Comparison of ENCODE assay signal across 8 cellular contexts in the genomic region with DNA sequence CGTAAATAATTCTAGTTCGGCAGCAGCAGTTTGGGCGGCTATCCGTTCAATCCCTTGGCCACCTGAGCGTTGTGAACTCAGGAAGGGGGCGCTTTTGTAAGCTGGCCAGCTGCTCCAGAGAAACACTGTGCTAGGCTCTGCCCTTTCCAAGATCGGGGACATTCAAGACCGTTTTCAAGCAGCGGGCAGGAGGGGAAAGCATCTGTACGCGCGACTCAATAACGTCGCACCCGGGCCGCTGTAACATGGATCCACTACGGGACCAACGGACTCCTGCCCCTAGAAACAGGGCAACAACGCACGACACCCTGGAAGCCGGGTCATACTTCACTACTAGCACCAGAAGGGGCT. TPM values are rescaled to one million over a fixed set of nuclear protein-coding genes. Genes with fewer than 3 reads are reported as not detected.
DNase-seq lines count a peak whose midpoint lies in the region; ATAC-seq and TF ChIP-seq lines count a peak whose summit lies in the region.

No MANE protein-coding gene starts in this region.

- H3K4me1 ChIP-seq in HCT116 (ENCODE audit: control insufficient read depth in 1 of 2, insufficient read depth in 2 of 2, low read length in 2 of 2), result peaks cover 10 to 26% of the 10 kb centered on the region in 2 experiments; a peak in 3 of 4 replicates
- H3K4me1 ChIP-seq in naive thymus-derived CD4-positive, alpha-beta T cell (ENCODE audit: control insufficient read depth in 2 of 2, insufficient read depth in 2 of 2, low read length in 2 of 2), result peaks cover 0 to 16% of the 10 kb centered on the region in 2 donors

- no peak for DNase-seq in HCT116 (ENCODE audit: low read depth, low spot score)
- DNase-seq in NCI-H526 (lab: John Stamatoyannopoulos, UW), result peak; percentile 37 to 60
- no peak for DNase-seq in chondrocyte (ENCODE audit: low spot score)
- no peak for DNase-seq in naive thymus-derived CD4-positive, alpha-beta T cell
- DNase-seq in DMS153 (lab: John Stamatoyannopoulos, UW), result no peak
- no peak for DNase-seq in anterior cingulate cortex (lab: John Stamatoyannopoulos, UW)
- DNase-seq in activated CD4-positive, alpha-beta T cell treated with anti-CD3 and anti-CD28 coated beads for 1 hour, result no peak

- H3K27me3 Mint-ChIP-seq in chondrocyte (ENCODE audit: low read depth), result no peaks in the 10 kb centered on the region
- H3K27me3 Mint-ChIP-seq in naive thymus-derived CD4-positive, alpha-beta T cell, result peaks cover 0 to 2% (median 0%) of the 10 kb centered on the region in 5 donors

- CTCF ChIA-PET in HCT116 (lab: Charles Lee), result interaction anchor here (0.6 to 4.5 kb wide), 13 partner anchors 10 to 490 kb away, joined by 3 to 31 read pairs (median 4); a partner anchor contains a TSS
- CTCF ChIA-PET in naive thymus-derived CD4-positive, alpha-beta T cell (lab: Charles Lee), result interaction anchor here (0.9 to 4.2 kb wide), 11 partner anchors 9 to 145 kb away, joined by 3 to 34 read pairs (median 4); no protein-coding TSS in a partner anchor

- BruUV-seq in HCT116 (replicated peaks; lab: Mats Ljungman, UMichigan), result TSS peak; percentile 72

- H3K27ac Mint-ChIP-seq in chondrocyte (ENCODE audit: unreplicated experiment), result peak overlapping the region; percentile 92
- peak overlapping the region in 4 of 9 donors; percentile 59 to 97 (median 84) for H3K27ac Mint-ChIP-seq in naive thymus-derived CD4-positive, alpha-beta T cell

- H3K4me3 Mint-ChIP-seq in chondrocyte (ENCODE audit: unreplicated experiment), result peak overlapping the region; percentile 98
- H3K4me3 Mint-ChIP-seq in naive thymus-derived CD4-positive, alpha-beta T cell, result peak overlapping the region; percentile 87 to 99 (median 92)

- no peak overlapping the region for H2AFZ ChIP-seq in HCT116 (ENCODE audit: low read depth, low read length, poor library complexity, severe bottlenecking)

- H3K4me1 Mint-ChIP-seq in chondrocyte (ENCODE audit: low read depth), result peaks cover 24% of the 10 kb centered on the region
- H3K4me1 Mint-ChIP-seq in naive thymus-derived CD4-positive, alpha-beta T cell, result peaks cover 6 to 44% (median 23%) of the 10 kb centered on the region in 7 donors

- peak; percentile 29 for ATAC-seq in HCT116
- ATAC-seq in naive thymus-derived CD4-positive, alpha-beta T cell, result no peak

- H3K9me2 ChIP-seq in HCT116 (ENCODE audit: insufficient read depth), result no peaks in the 10 kb centered on the region

- H3K9me3 ChIP-seq in HCT116 (ENCODE audit: control insufficient read depth in 1 of 2, insufficient read depth in 1 of 2, low read depth in 1 of 2, low read length in 2 of 2), result no peaks in the 10 kb centered on the region
- H3K9me3 ChIP-seq in naive thymus-derived CD4-positive, alpha-beta T cell (ENCODE audit: control insufficient read depth in 2 of 3, low read length in 3 of 3), result no peaks in the 10 kb centered on the region

- no peaks in the 10 kb centered on the region for H3K27me3 ChIP-seq in HCT116 (ENCODE audit: insufficient read depth, low read length)
- H3K27me3 ChIP-seq in naive thymus-derived CD4-positive, alpha-beta T cell (ENCODE audit: control insufficient read depth in 2 of 2, insufficient read depth in 2 of 2, low read length in 2 of 2), result peaks cover 0 to 5% of the 10 kb centered on the region in 2 donors

- intact Hi-C loops in HCT116 (cut with micrococcal nuclease), result loop anchor here (2.0 to 5.0 kb wide), 2 partner anchors 58 to 115 kb away; no protein-coding TSS in a partner anchor
- intact Hi-C loops in naive thymus-derived CD4-positive, alpha-beta T cell (cut with micrococcal nuclease), result loop anchor here (2.0 to 5.0 kb wide), 5 partner anchors 16 to 200 kb away; a partner anchor contains a TSS

- POLR2A ChIA-PET in HCT116 (lab: Charles Lee), result interaction anchor here (0.6 to 1.6 kb wide), 6 partner anchors 8 to 116 kb away, joined by 3 to 6 read pairs (median 4); no protein-coding TSS in a partner anchor
- POLR2A ChIA-PET in naive thymus-derived CD4-positive, alpha-beta T cell (lab: Charles Lee), result interaction anchor here (0.5 to 1.9 kb wide), 16 partner anchors 10 to 1600 kb away, joined by 3 to 19 read pairs (median 4); a partner anchor contains a TSS

- H3K4me2 ChIP-seq in HCT116 (ENCODE audit: low read length), result peak overlapping the region; percentile 76

- H3K36me3 Mint-ChIP-seq in chondrocyte (ENCODE audit: low read depth), result no peaks in the 10 kb centered on the region
- peaks cover 0 to 20% (median 0%) of the 10 kb centered on the region in 5 donors for H3K36me3 Mint-ChIP-seq in naive thymus-derived CD4-positive, alpha-beta T cell

- H4K20me1 ChIP-seq in HCT116 (ENCODE audit: insufficient read depth), result peaks cover 4% of the 10 kb centered on the region; the same call in 1 of the 2 replicates

- no peaks in the 10 kb centered on the region for H3K9me3 Mint-ChIP-seq in chondrocyte (ENCODE audit: low read depth)
- no peaks in the 10 kb centered on the region for H3K9me3 Mint-ChIP-seq in naive thymus-derived CD4-positive, alpha-beta T cell

- peaks cover 53% of the 10 kb centered on the region for H3K79me2 ChIP-seq in HCT116 (ENCODE audit: insufficient read depth, low read length)

- H3K27ac ChIP-seq in HCT116 (ENCODE audit: low read depth, low read length), result peak overlapping the region; percentile 91
- peak overlapping the region; percentile 41 for H3K27ac ChIP-seq in naive thymus-derived CD4-positive, alpha-beta T cell (ENCODE audit: low read depth, low read length)

- RAD21 ChIA-PET in HCT116 (lab: Charles Lee; ENCODE audit: low non-redundant PET in 1 of 2, low total read pairs in 2 of 2, uncharacterized antibody in 2 of 2, unreplicated experiment in 2 of 2), result interaction anchor here (0.5 to 1.3 kb wide), 4 partner anchors 59 to 119 kb away, joined by 3 to 12 read pairs (median 6); no protein-coding TSS in a partner anchor

- TF ChIP-seq RAD21 in HCT116 (IDR thresholded peaks at IDR 0.05; ENCODE audit: low read depth), result no peak

- 0 out of 6 replicates have a peak, but pooled peaks of 1 of the 3 experiments have one; percentile 3 for TF ChIP-seq CTCF in HCT116 (IDR thresholded peaks at IDR 0.05 in 2 of 3, conservative IDR thresholded peaks at IDR 0.05 in 1 of 3; ENCODE audit: borderline replicate concordance in 1 of 3, insufficient read depth in 1 of 3, low read depth in 2 of 3, low read length in 2 of 3)
- TF ChIP-seq CTCF in chondrocyte (IDR thresholded peaks at IDR 0.05), result peak; percentile 51

- peaks cover 20 to 37% of the 10 kb centered on the region in 2 experiments for H3K36me3 ChIP-seq in HCT116 (ENCODE audit: control insufficient read depth in 1 of 2, insufficient read depth in 2 of 2, low read length in 2 of 2)
- no peaks in the 10 kb centered on the region for H3K36me3 ChIP-seq in naive thymus-derived CD4-positive, alpha-beta T cell (ENCODE audit: control insufficient read depth in 2 of 3, insufficient read depth in 3 of 3, low read length in 3 of 3)

- no peak for TF ChIP-seq POLR2A in HCT116 (IDR thresholded peaks at IDR 0.05; ENCODE audit: borderline replicate concordance, extremely low read depth, insufficient read depth, insufficient read length)

- peak overlapping the region; percentile 91 for H3K4me3 ChIP-seq in GM08714 (ENCODE audit: low read length)
- H3K4me3 ChIP-seq in HCT116 (replicated peaks in 1 of 2; ENCODE audit: low read depth in 1 of 2, low read length in 2 of 2), result peak overlapping the region; percentile 81 to 94
- peak overlapping the region; percentile 96 for H3K4me3 ChIP-seq in naive thymus-derived CD4-positive, alpha-beta T cell (ENCODE audit: low read length)

- peak overlapping the region; percentile 99 for H3K9ac ChIP-seq in HCT116 (ENCODE audit: low read length)

TF ChIP-seq in HCT116, 20 proteins besides CTCF, POLR2A, EP300 and RAD21 (continues in another document):
- TF ChIP-seq, protein P1, sequence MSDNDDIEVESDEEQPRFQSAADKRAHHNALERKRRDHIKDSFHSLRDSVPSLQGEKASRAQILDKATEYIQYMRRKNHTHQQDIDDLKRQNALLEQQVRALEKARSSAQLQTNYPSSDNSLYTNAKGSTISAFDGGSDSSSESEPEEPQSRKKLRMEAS (IDR thresholded peaks at IDR 0.05), result no peak
- no peak for TF ChIP-seq YY1 (IDR thresholded peaks at IDR 0.05; ENCODE audit: extremely low read depth, insufficient replicate concordance, low read depth, low read length)

RNA-seq across cellular contexts. Expression of a gene that starts 0.5 kb away (rescaled TPM):
- total RNA-seq in HCT116 (2021; ENCODE audit: unreplicated experiment) (141 TPM), chondrocyte (24.6 to 28.2 TPM (median 27.8 TPM) in 3 replicates)
- 33.0 and 53.0 TPM in 2 replicates for polyA plus RNA-seq in HCT116 (2012)
- 100 to 1,000 TPM in 1 of 5 experiments, 1 to 10 TPM in 3, under 1 TPM in 1; 0.54 to 273 (median 1.2) TPM for total RNA-seq in naive thymus-derived CD4-positive, alpha-beta T cell
- polyA plus RNA-seq in naive thymus-derived CD4-positive, alpha-beta T cell, result not detected

RNA-seq across cellular contexts. Expression of a gene that starts 26.0 kb away (rescaled TPM):
- 2.0 TPM for total RNA-seq in HCT116 (2021; ENCODE audit: unreplicated experiment)
- polyA plus RNA-seq in HCT116 (2012), result 0.34 TPM in 1 of 2 replicates, not detected in the other
- total RNA-seq in chondrocyte, result 351 to 496 TPM (median 486 TPM) in 3 replicates
- 100 to 1,000 TPM in 1 of 5 experiments, 1 to 10 TPM in 4; 1.5 to 116 (median 1.9) TPM for total RNA-seq in naive thymus-derived CD4-positive, alpha-beta T cell
- polyA plus RNA-seq in naive thymus-derived CD4-positive, alpha-beta T cell, result 1 to 10 TPM in 1 of 2 donors, under 1 TPM in 1; 0.45 to 1.0 TPM

RNA-seq across cellular contexts. Expression of a gene that starts 52.7 kb away (rescaled TPM):
- total RNA-seq in HCT116 (2021; ENCODE audit: unreplicated experiment), result not detected
- 0.29 and 1.5 TPM in 2 replicates for polyA plus RNA-seq in HCT116 (2012)
- total RNA-seq in chondrocyte, result 0.32 to 0.41 TPM in 2 of 3 replicates, not detected in the other
- under 1 TPM in 1 of 5 experiments, not detected in 4; 0.27 TPM for total RNA-seq in naive thymus-derived CD4-positive, alpha-beta T cell
- polyA plus RNA-seq in naive thymus-derived CD4-positive, alpha-beta T cell, result not detected

Comparison
In these comparisons a context has a peak if more than half of its experiments do, and no peak if none do; other contexts are left out.
1. DNase-seq: peak in NCI-H526 (2 of 2); none in HCT116 (single experiment), chondrocyte (single experiment), naive thymus-derived CD4-positive, alpha-beta T cell (0 of 9), DMS153 (single experiment), anterior cingulate cortex (0 of 58) and activated CD4-positive, alpha-beta T cell treated with anti-CD3 and anti-CD28 coated beads for 1 hour (single experiment).
2. Peak in every context shown above with its lines, with median percentiles within 50 percentile points of each other: H3K4me3 ChIP-seq.